1 cellular context compared by ENCODE assay signal in the genomic region with DNA sequence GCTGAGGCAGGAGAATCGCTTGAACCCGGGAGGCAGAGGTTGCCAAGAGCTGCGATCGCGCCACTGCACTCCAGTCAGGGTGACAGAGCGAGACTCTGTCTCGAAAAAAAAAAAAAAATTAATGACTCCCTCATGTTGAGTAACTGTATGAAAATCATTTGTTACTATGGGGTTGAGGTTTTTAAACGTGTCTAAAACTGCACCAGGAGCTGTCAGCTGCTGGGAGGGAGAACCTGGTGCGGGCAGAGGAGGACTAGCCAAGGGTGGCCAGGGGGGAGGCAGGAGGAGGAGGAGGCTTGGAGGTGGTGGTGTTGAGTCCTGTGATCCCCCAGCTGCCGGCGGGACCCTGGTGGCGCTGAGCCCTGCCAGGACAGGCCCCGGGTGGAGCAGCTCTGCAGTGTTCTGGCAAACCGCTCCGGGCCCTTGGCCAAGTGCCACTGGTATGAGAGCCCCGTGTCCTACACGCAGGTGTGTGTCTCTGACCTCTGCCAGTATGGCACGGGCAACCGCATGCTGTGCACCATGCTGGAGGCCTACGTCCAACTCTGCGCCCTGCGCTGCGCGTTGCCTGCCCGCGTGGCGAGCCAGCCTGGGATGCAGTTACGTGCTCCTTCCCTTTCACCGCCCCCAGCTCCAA.
TF ChIP-seq lines count a peak whose summit lies in the region.

No MANE protein-coding gene starts in this region.

TF ChIP-seq in K562, 482 proteins besides CTCF, POLR2A, EP300 and RAD21:
- TF ChIP-seq NFIC (IDR thresholded peaks at IDR 0.05) (peak; percentile 15; the same call in 1 of the 2 replicates), SRSF7 (optimal IDR thresholded peaks at IDR 0.05; ENCODE audit: low read depth, low read length) (no peak), NKRF (IDR thresholded peaks at IDR 0.05; ENCODE audit: borderline replicate concordance) (no peak)
